Comparison of ENCODE assay signal across 15 cellular contexts in the genomic region with DNA sequence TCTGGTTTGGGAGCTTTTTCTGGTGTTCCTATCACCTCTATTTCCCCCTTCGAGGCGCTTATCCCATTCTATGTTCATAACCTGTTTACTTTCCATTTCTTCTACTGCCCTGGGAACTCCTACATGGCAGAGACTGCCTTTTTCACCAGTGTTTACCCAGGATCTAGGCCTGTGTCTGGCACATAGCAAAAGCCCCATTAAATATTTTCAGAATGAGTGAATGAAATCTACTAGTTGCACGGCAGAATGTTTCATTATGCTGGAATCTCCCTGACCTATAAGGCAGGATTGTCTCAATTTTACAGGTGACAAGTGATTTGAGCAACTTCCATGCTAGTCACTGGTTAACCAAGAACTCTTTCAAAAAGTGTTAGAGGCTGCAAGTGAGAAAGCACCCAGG.
DNase-seq lines count a peak whose midpoint lies in the region; ATAC-seq, FAIRE-seq and TF ChIP-seq lines count a peak whose summit lies in the region.
"Had no signal": no experiment of that assay in that cellular context is flagged by ENCODE, and none has a peak within 500 bp of the region (broad histone marks: within the 10 kb centered on the region; RNA-seq: fewer than 3 reads in every experiment).

No MANE protein-coding gene starts in this region.

- H3K9ac ChIP-seq in keratinocyte (ENCODE audit: control insufficient read depth, extremely low read depth, insufficient read depth, low read length) (peak overlapping the region; percentile 87), mesendoderm (ENCODE audit: low read length) (no peak overlapping the region)

- no peaks in the 10 kb centered on the region for H3K9me1 ChIP-seq in keratinocyte (ENCODE audit: control insufficient read depth, extremely low read depth, insufficient read depth, low read length)

- H4K8ac ChIP-seq in mesendoderm (ENCODE audit: low read depth, low read length): no peak overlapping the region

- peaks cover 4% of the 10 kb centered on the region for H3K9me3 ChIP-seq in keratinocyte (ENCODE audit: control insufficient read depth, low read depth, low read length)
- H3K9me3 ChIP-seq: lower lobe of right lung had no signal

- H4K20me1 ChIP-seq in keratinocyte (ENCODE audit: control insufficient read depth, extremely low read depth, insufficient read depth, low read length): no peaks in the 10 kb centered on the region

- no peak overlapping the region for H3K23ac ChIP-seq in mesendoderm (ENCODE audit: low read length)

- no peak overlapping the region for H3K56ac ChIP-seq in mesendoderm (ENCODE audit: low read length)

- no peak overlapping the region for H2BK5ac ChIP-seq in mesendoderm (ENCODE audit: low read length)

- H3K18ac ChIP-seq in mesendoderm (ENCODE audit: low read length): no peak overlapping the region

- H3K79me1 ChIP-seq in mesendoderm (ENCODE audit: low read length): no peaks in the 10 kb centered on the region

- peaks cover 35% of the 10 kb centered on the region for H3K4me1 ChIP-seq in ACC112 (ENCODE audit: control insufficient read depth, insufficient read depth, low read length, unreplicated experiment)
- peaks cover 38% of the 10 kb centered on the region for H3K4me1 ChIP-seq in keratinocyte (ENCODE audit: control insufficient read depth, extremely low read depth, insufficient read depth, low read length)
- H3K4me1 ChIP-seq in mesendoderm (ENCODE audit: control insufficient read depth, low read depth, low read length): peaks cover 3% of the 10 kb centered on the region
- H3K4me1 ChIP-seq: lower lobe of right lung had no signal

- FAIRE-seq in keratinocyte (lab: Jason Lieb, UNC): peak; percentile 41
- FAIRE-seq: GM12878 had no signal

- no peaks in the 10 kb centered on the region for H3K27me3 ChIP-seq in ACC112 (ENCODE audit: insufficient read depth, low read length)
- H3K27me3 ChIP-seq in keratinocyte (ENCODE audit: control insufficient read depth, extremely low read depth, insufficient read depth, low read length): no peaks in the 10 kb centered on the region
- no peaks in the 10 kb centered on the region for H3K27me3 ChIP-seq in mesendoderm (ENCODE audit: insufficient read depth, low read length, poor library complexity)

- no CpG with 5 or more reads among the region's 3 CpGs for WGBS in mesendoderm (ENCODE audit: extremely low coverage, insufficient coverage, low lambda C conversion rate)

- no peak for TF ChIP-seq CTCF in keratinocyte (optimal IDR thresholded peaks at IDR 0.05 in 1 of 3, IDR thresholded peaks at IDR 0.05 in 1 of 3, conservative IDR thresholded peaks at IDR 0.05 in 1 of 3; ENCODE audit: extremely low read depth in 1 of 3, insufficient read depth in 2 of 3, low read length in 3 of 3)

- dilution Hi-C loops in keratinocyte (cut with MboI; ENCODE audit: extremely low pct_ligation_motif_present, low sequenced_read_pairs): no loop called here

- no peak overlapping the region for H4K5ac ChIP-seq in mesendoderm (ENCODE audit: low read length)

- H3K4me2 ChIP-seq in keratinocyte (ENCODE audit: control insufficient read depth, extremely low read depth, insufficient read depth, low read depth, low read length): peak overlapping the region; percentile 77
- no peak overlapping the region for H3K4me2 ChIP-seq in mesendoderm (ENCODE audit: low read length)

- H3K79me2 ChIP-seq in ACC112 (ENCODE audit: control insufficient read depth, insufficient read depth, low read length, unreplicated experiment) (no peaks in the 10 kb centered on the region), keratinocyte (ENCODE audit: control insufficient read depth, insufficient read depth, low read length) (no peaks in the 10 kb centered on the region), mesendoderm (ENCODE audit: control insufficient read depth, insufficient read depth, low read length) (no peaks in the 10 kb centered on the region)

- H2AK5ac ChIP-seq in mesendoderm (ENCODE audit: low read length): no peak overlapping the region

- H3K36me3 ChIP-seq in ACC112 (ENCODE audit: insufficient read depth, low read length) (no peaks in the 10 kb centered on the region), keratinocyte (ENCODE audit: control insufficient read depth in 2 of 2, extremely low read depth in 1 of 2, insufficient read depth in 2 of 2, low read length in 2 of 2) (peaks cover 0 to 3% of the 10 kb centered on the region in 2 experiments), mesendoderm (ENCODE audit: control insufficient read depth, insufficient read depth, low read length) (peaks cover 2% of the 10 kb centered on the region)

- peak overlapping the region; percentile 97 for H3K27ac ChIP-seq in ACC112 (ENCODE audit: low read depth, low read length)
- peak overlapping the region; percentile 100 for H3K27ac ChIP-seq in keratinocyte (ENCODE audit: control insufficient read depth, insufficient read depth, low read length)
- H3K27ac ChIP-seq in mesendoderm (ENCODE audit: low read depth, low read length): no peak overlapping the region
- H3K27ac ChIP-seq: lower lobe of right lung had no signal

- peak; percentile 47 for DNase-seq in HPDE6-E6E7 (ENCODE audit: extremely low spot score)
- DNase-seq in amniotic epithelial cell (ENCODE audit: low read depth): peak; percentile 53
- DNase-seq in keratinocyte (ENCODE audit: low read depth, low spot score): no peak
- DNase-seq in mesendoderm: no peak
- DNase-seq in NAMALWA (ENCODE audit: low spot score): no peak
- no peak for DNase-seq in NCI-H2029 (lab: John Stamatoyannopoulos, UW)
- DNase-seq: activated CD8-positive, alpha-beta memory T cell treated with anti-CD3 and anti-CD28 coated beads for 24 hours; activated naive CD4-positive, alpha-beta T cell; KG1; lower lobe of right lung; NCI-H1694 treated with DMSO at 0.1 percent for 48 hours; NCI-H748 treated with DMSO at 0.1 percent for 48 hours had no signal

- no peak overlapping the region for H2BK120ac ChIP-seq in mesendoderm (ENCODE audit: low read depth, low read length)

- H2BK15ac ChIP-seq in mesendoderm (replicated peaks; ENCODE audit: low read depth): no peak overlapping the region

- H3K4me3 ChIP-seq in ACC112 (ENCODE audit: low read depth, low read length) (peak overlapping the region; percentile 38; the same call in 1 of the 2 replicates), keratinocyte (ENCODE audit: control insufficient read depth in 2 of 3, extremely low read depth in 1 of 3, insufficient read depth in 2 of 3, low read depth in 1 of 3, low read length in 3 of 3) (peak overlapping the region in 2 of 3 experiments; percentile 4 to 28), mesendoderm (ENCODE audit: low read length) (no peak overlapping the region)
- H3K4me3 ChIP-seq: GM12878, lower lobe of right lung had no signal

- no peak overlapping the region for H3K4ac ChIP-seq in mesendoderm (ENCODE audit: low read depth, low read length)

- H2AFZ ChIP-seq in ACC112 (ENCODE audit: low read length, unreplicated experiment) (no peak overlapping the region), keratinocyte (ENCODE audit: control insufficient read depth, low read length) (peak overlapping the region; percentile 41)

- no peak for ATAC-seq in HG03565 (IDR thresholded peaks at IDR 0.05; ENCODE audit: unreplicated experiment)
- ATAC-seq: GM12878, lower lobe of right lung had no signal

Comparison
In these comparisons a context has a peak if more than half of its experiments do, and no peak if none do; other contexts are left out.
1. DNase-seq: peak in HPDE6-E6E7 (single experiment) and amniotic epithelial cell (single experiment); none in keratinocyte (single experiment), mesendoderm (single experiment), NAMALWA (single experiment) and NCI-H2029 (single experiment).